1 cellular context compared by ENCODE assay signal in genomic region chr2:196925445-196925767, GRCh38.
TF ChIP-seq lines count a peak whose summit lies in the region.

No MANE protein-coding gene starts in this region.

TF ChIP-seq in HepG2, 621 proteins besides CTCF, POLR2A, EP300 and RAD21 (continued from another document):
- TF ChIP-seq, protein P1, sequence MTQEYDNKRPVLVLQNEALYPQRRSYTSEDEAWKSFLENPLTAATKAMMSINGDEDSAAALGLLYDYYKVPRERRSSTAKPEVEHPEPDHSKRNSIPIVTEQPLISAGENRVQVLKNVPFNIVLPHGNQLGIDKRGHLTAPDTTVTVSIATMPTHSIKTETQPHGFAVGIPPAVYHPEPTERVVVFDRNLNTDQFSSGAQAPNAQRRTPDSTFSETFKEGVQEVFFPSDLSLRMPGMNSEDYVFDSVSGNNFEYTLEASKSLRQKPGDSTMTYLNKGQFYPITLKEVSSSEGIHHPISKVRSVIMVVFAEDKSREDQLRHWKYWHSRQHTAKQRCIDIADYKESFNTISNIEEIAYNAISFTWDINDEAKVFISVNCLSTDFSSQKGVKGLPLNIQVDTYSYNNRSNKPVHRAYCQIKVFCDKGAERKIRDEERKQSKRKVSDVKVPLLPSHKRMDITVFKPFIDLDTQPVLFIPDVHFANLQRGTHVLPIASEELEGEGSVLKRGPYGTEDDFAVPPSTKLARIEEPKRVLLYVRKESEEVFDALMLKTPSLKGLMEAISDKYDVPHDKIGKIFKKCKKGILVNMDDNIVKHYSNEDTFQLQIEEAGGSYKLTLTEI (CRISPR knock-in tag; conservative IDR thresholded peaks at IDR 0.05), result no peak
- TF ChIP-seq ZMYM2 (CRISPR knock-in tag; IDR thresholded peaks at IDR 0.05), result peak; percentile 49; the same call in 1 of the 2 replicates
